ENCODE assay signal across 8 cellular contexts in the genomic region with DNA sequence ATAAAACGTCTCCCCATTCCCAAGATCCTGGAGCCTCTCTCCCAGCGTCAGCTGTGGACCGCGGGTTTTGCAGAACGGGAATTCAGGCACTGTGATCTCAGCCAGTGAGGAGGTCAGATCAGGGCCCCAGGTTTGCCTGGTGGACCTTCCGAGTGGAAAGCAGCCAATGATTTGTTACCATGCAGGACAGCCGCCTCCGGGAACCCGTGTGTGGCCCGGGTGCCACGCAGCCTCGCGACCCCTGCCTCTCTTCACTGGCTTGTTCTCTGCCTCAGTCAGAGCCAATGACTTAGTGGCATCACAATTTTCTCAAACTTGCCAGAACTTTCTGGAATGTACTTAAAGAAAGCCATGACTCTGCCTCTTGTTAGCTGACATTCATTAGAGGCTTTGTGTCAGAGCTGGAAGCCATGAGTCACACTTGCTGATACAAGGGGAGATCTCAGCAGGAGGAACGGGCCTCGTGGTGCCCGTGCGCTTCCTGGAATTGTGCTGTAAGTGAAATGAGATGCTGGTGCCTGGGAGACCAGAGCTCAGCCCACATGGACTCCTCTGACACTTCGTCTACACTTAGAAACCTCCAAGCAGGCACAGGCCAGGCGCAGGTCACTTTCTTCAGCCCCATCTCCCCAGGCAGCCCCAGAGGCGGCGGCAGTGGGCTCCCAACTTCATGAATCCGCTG.
DNase-seq lines count a peak whose midpoint lies in the region; ATAC-seq and TF ChIP-seq lines count a peak whose summit lies in the region.

No MANE protein-coding gene starts in this region.

- H3K27me3 ChIP-seq in stomach smooth muscle (ENCODE audit: control insufficient read depth in 1 of 2, insufficient read depth in 2 of 2, low read length in 2 of 2) = no peaks in the 10 kb centered on the region

- no peak overlapping the region for H3K9ac ChIP-seq in stomach smooth muscle (ENCODE audit: low read length in 2 of 2)

- no peaks in the 10 kb centered on the region for H3K36me3 ChIP-seq in stomach smooth muscle (ENCODE audit: control insufficient read depth in 2 of 2, insufficient read depth in 2 of 2, low read length in 2 of 2)

- peak; percentile 57 for ATAC-seq in activated T-helper 17 cell treated with anti-CD3 and anti-CD28 coated beads, Interleukin-2, amount 50 U/mL, for 72 hours (replicated peaks)
- ATAC-seq in HG02938 (IDR thresholded peaks at IDR 0.05; ENCODE audit: unreplicated experiment) = no peak

- H3K9me3 ChIP-seq in stomach smooth muscle (ENCODE audit: control insufficient read depth in 2 of 2, low read length in 2 of 2) = no peaks in the 10 kb centered on the region

- peak; percentile 5 to 20 for DNase-seq in activated CD4-positive, alpha-beta T cell treated with anti-CD3 and anti-CD28 coated beads for 4 hours
- DNase-seq in activated CD4-positive, alpha-beta T cell treated with anti-CD3 and anti-CD28 coated beads, Interleukin-2, amount 50 U/mL, for 1 hour = no peak
- DNase-seq in hepatic stellate cell (ENCODE audit: low spot score) (peak; percentile 87), T1000 (lab: John Stamatoyannopoulos, UW) (no peak), GM13977 (ENCODE audit: low spot score) (no peak)

- TF ChIP-seq CTCF in GM13977 (IDR thresholded peaks at IDR 0.05; ENCODE audit: extremely low read depth, insufficient read depth, missing control alignments) = no peak

- H3K27ac ChIP-seq in stomach smooth muscle (ENCODE audit: low read length) = peak overlapping the region; percentile 37

- H3K9me3 Mint-ChIP-seq in activated T-helper 17 cell treated with anti-CD3 and anti-CD28 coated beads, Interleukin-2, amount 50 U/mL, for 72 hours = no peaks in the 10 kb centered on the region

- no peaks in the 10 kb centered on the region for H3K36me3 Mint-ChIP-seq in activated T-helper 17 cell treated with anti-CD3 and anti-CD28 coated beads, Interleukin-2, amount 50 U/mL, for 72 hours (ENCODE audit: low read depth)

- no peaks in the 10 kb centered on the region for H3K27me3 Mint-ChIP-seq in activated T-helper 17 cell treated with anti-CD3 and anti-CD28 coated beads, Interleukin-2, amount 50 U/mL, for 72 hours

- H3K4me1 Mint-ChIP-seq in activated T-helper 17 cell treated with anti-CD3 and anti-CD28 coated beads, Interleukin-2, amount 50 U/mL, for 72 hours = no peaks in the 10 kb centered on the region

- H3K27ac Mint-ChIP-seq in activated T-helper 17 cell treated with anti-CD3 and anti-CD28 coated beads, Interleukin-2, amount 50 U/mL, for 72 hours = no peak overlapping the region

- no peak overlapping the region for H3K4me3 Mint-ChIP-seq in activated T-helper 17 cell treated with anti-CD3 and anti-CD28 coated beads, Interleukin-2, amount 50 U/mL, for 72 hours

- in situ Hi-C loops in GM13977 (cut with MboI; ENCODE audit: low pct_unique_long_range_greater_than_20kb, low sequenced_read_pairs, unreplicated experiment) = no loop called here

- peaks cover 11% of the 10 kb centered on the region for H3K4me1 ChIP-seq in stomach smooth muscle (ENCODE audit: control insufficient read depth, insufficient read depth, low read length)

- H3K4me3 ChIP-seq in stomach smooth muscle (ENCODE audit: low read length in 2 of 2) = peak overlapping the region in 1 of 2 donors; percentile 29

Comparison
In these comparisons a context has a peak if more than half of its experiments do, and no peak if none do; other contexts are left out.
1. DNase-seq: peak in activated CD4-positive, alpha-beta T cell treated with anti-CD3 and anti-CD28 coated beads for 4 hours (2 of 2) and hepatic stellate cell (single experiment); none in activated CD4-positive, alpha-beta T cell treated with anti-CD3 and anti-CD28 coated beads, Interleukin-2, amount 50 U/mL, for 1 hour (single experiment), T1000 (single experiment) and GM13977 (single experiment).